ENCODE assay signal across 13 cellular contexts in the genomic region with DNA sequence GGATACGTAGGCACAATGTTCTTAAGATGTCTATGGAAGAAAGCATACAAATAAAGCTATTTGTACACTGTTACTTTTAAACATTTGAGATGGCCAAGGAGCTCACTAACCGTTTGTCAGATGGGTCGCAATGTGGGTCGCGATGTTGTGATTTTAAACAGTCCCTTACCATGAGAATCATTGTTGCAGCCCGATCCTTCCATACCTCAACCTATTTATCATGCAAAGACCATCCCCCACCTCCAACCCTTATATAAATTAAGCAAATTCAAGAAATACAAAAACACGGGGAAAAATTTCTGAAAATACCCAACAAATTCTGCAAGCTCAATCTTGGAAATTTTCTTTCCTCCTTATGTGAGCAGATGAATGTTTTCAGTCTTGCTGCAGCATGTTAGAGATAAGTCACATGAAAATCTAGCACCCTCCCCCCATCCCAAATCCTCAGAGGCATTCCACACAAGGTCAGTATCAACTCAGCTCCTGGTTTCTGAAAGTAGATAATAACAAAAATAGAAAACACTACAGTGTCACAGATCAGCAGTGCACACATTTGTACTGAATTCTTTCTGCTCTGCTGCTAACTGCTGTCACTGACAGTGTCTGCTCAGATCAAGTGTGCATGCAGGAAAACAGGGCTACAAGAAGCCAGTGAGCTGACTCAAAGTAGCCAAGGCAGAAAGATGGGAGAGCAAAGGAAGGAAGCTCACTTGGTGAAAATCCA.
DNase-seq lines count a peak whose midpoint lies in the region; ATAC-seq, FAIRE-seq and TF ChIP-seq lines count a peak whose summit lies in the region.
"Had no signal": no experiment of that assay in that cellular context is flagged by ENCODE, and none has a peak within 500 bp of the region (broad histone marks: within the 10 kb centered on the region; RNA-seq: fewer than 3 reads in every experiment).

No MANE protein-coding gene starts in this region.

- no peaks in the 10 kb centered on the region for H3K23me2 ChIP-seq in H1 (ENCODE audit: low read depth, low read length)

- H3K27me3 ChIP-seq in ACC112 (ENCODE audit: insufficient read depth, low read length) = no peaks in the 10 kb centered on the region
- no peaks in the 10 kb centered on the region for H3K27me3 ChIP-seq in H1 (replicated peaks in 1 of 4; ENCODE audit: control insufficient read depth in 3 of 4, extremely low read depth in 1 of 4, insufficient read depth in 3 of 4, low read length in 3 of 4)

- H2AK5ac ChIP-seq in H1 (ENCODE audit: low read depth, low read length) = no peak overlapping the region; the same call in 1 of the 2 replicates

- H3K14ac ChIP-seq in H1 (ENCODE audit: insufficient read length) = no peak overlapping the region

- no peak overlapping the region for H3K27ac ChIP-seq in ACC112 (ENCODE audit: low read depth, low read length)
- H3K27ac ChIP-seq in H1 (ENCODE audit: low read depth, low read length) = peak overlapping the region; percentile 74

- 17% methylated on average over 7 of the region's 7 CpGs; no CpG with 5 or more reads in 1 of the 2 experiments for WGBS in H1 (ENCODE audit: extremely low coverage in 1 of 2, insufficient coverage in 1 of 2, insufficient read length in 1 of 2, insufficient replicate concordance in 2 of 2, low coverage in 1 of 2, low lambda C conversion rate in 2 of 2, missing lambda C conversion rate in 1 of 2), 2 experiments

- no peak for TF ChIP-seq CTCF in HFFc6 (IDR thresholded peaks at IDR 0.05)
- TF ChIP-seq CTCF in H1 (IDR thresholded peaks at IDR 0.05; ENCODE audit: control extremely low read depth in 1 of 3, insufficient read depth in 1 of 3, low read depth in 1 of 3, low read length in 3 of 3) = no peak

- no peak for TF ChIP-seq EP300 in H1 (IDR thresholded peaks at IDR 0.05; ENCODE audit: borderline replicate concordance in 1 of 2, low read depth in 2 of 2, low read length in 2 of 2)

- peak; percentile 87 for FAIRE-seq in H1 (lab: Jason Lieb, UNC)

- CTCF ChIA-PET in H1 (lab: Charles Lee; ENCODE audit: partially characterized antibody) = interaction anchor here (0.7 to 1.0 kb wide), 3 partner anchors 10 to 209 kb away, joined by 3 read pairs; no protein-coding TSS in a partner anchor

- peak overlapping the region in 2 of 4 experiments; percentile 17 to 51; a peak in 4 of 7 replicates for H3K9ac ChIP-seq in H1 (replicated peaks in 1 of 4; ENCODE audit: extremely low read depth in 1 of 4, low read depth in 3 of 4, low read length in 3 of 4)

- H3K27me3 Mint-ChIP-seq in HFFc6 (ENCODE audit: insufficient read depth) = no peaks in the 10 kb centered on the region
- H3K27me3 Mint-ChIP-seq: memory B cell had no signal

- no peaks in the 10 kb centered on the region for H3K9me3 ChIP-seq in H1 (ENCODE audit: insufficient read depth in 2 of 2, low read depth in 1 of 2, low read length in 1 of 2)

- peak overlapping the region; percentile 96 for H2BK12ac ChIP-seq in H1 (ENCODE audit: low read depth, low read length)

- H2BK15ac ChIP-seq in H1 (ENCODE audit: low read length) = no peak overlapping the region

- 0 out of 2 replicates have a peak overlapping the region, but pooled peaks have one; percentile 84 for H2BK20ac ChIP-seq in H1 (ENCODE audit: low read length)

- peak in 1 of 2 experiments; percentile 60; a peak in 1 of 3 replicates for TF ChIP-seq POLR2A in H1 (IDR thresholded peaks at IDR 0.05; ENCODE audit: control extremely low read depth in 1 of 2, low read depth in 2 of 2, low read length in 2 of 2)
- TF ChIP-seq POLR2A in GM18505 (IDR thresholded peaks at IDR 0.05; ENCODE audit: borderline replicate concordance, extremely low read depth, insufficient read depth, insufficient read length) = no peak

- DNase-seq in HFFc6 (peak; percentile 19), H1 (ENCODE audit: low read depth in 1 of 2, low spot score in 2 of 2) (no peak), lung microvascular endothelial cell (ENCODE audit: low read depth in 2 of 2) (peak; percentile 28 to 52), T-helper 9 cell (no peak)
- DNase-seq: CD8-positive, alpha-beta T cell; KG1; NCI-H774; stimulated activated CD4-positive, alpha-beta T cell treated with anti-CD3 and anti-CD28 coated beads, Interleukin-2, amount 100 ng/mL, for 24 hours had no signal

- H3K27ac Mint-ChIP-seq in HFFc6 = peak overlapping the region; percentile 61
- H3K27ac Mint-ChIP-seq: CD8-positive, alpha-beta T cell; memory B cell had no signal

- H3K18ac ChIP-seq in H1 (ENCODE audit: extremely low read depth, low read length) = peak overlapping the region; percentile 86

- peak overlapping the region; percentile 80 for H4K5ac ChIP-seq in H1 (ENCODE audit: insufficient read length, low read depth, low read length)

- H3K4me3 Mint-ChIP-seq in HFFc6 = no peak overlapping the region
- H3K4me3 Mint-ChIP-seq: CD8-positive, alpha-beta T cell; memory B cell had no signal

- no peak overlapping the region for H4K91ac ChIP-seq in H1 (replicated peaks; ENCODE audit: insufficient read length, low read length)

- H3K79me2 ChIP-seq in ACC112 (ENCODE audit: control insufficient read depth, insufficient read depth, low read length, unreplicated experiment) (no peaks in the 10 kb centered on the region), H1 (ENCODE audit: control insufficient read depth in 1 of 2, insufficient read depth in 2 of 2, low read length in 2 of 2) (peaks cover 0 to 35% of the 10 kb centered on the region in 2 experiments; a peak in 2 of 4 replicates)

- no peak overlapping the region for H4K8ac ChIP-seq in H1 (ENCODE audit: extremely low read depth, insufficient read depth, low read length)

- H3K4me1 ChIP-seq in ACC112 (ENCODE audit: control insufficient read depth, insufficient read depth, low read length, unreplicated experiment) = peaks cover 13% of the 10 kb centered on the region
- H3K4me1 ChIP-seq in H1 (replicated peaks in 1 of 4; ENCODE audit: control insufficient read depth in 3 of 4, insufficient read depth in 4 of 4, low read length in 3 of 4) = peaks cover 0 to 8% (median 7%) of the 10 kb centered on the region in 4 experiments; a peak in 4 of 7 replicates

- H3K4me3 ChIP-seq in ACC112 (ENCODE audit: low read depth, low read length) (peak overlapping the region; percentile 60; the same call in 1 of the 2 replicates), H1 (ENCODE audit: extremely low read depth in 1 of 4, insufficient read depth in 2 of 4, low read depth in 3 of 4, low read length in 4 of 4) (peak overlapping the region in 1 of 4 experiments; percentile 75; a peak in 2 of 8 replicates)

- H3K4me1 Mint-ChIP-seq in HFFc6 (ENCODE audit: low read depth) = peaks cover 40% of the 10 kb centered on the region

- peak overlapping the region; percentile 76 for H2BK5ac ChIP-seq in H1 (ENCODE audit: low read depth, low read length)

- no peak overlapping the region for H3K56ac ChIP-seq in H1 (replicated peaks; ENCODE audit: insufficient read length, low read depth, low read length)

- H3K23ac ChIP-seq in H1 (ENCODE audit: insufficient read length) = no peak overlapping the region

- peaks cover 21% of the 10 kb centered on the region for H3K36me3 ChIP-seq in ACC112 (ENCODE audit: insufficient read depth, low read length)
- H3K36me3 ChIP-seq in H1 (ENCODE audit: control insufficient read depth in 2 of 4, insufficient read depth in 4 of 4, low read length in 3 of 4) = no peaks in the 10 kb centered on the region; a peak in 1 of 8 replicates

- H4K20me1 ChIP-seq in H1 (replicated peaks in 1 of 2; ENCODE audit: control insufficient read depth in 1 of 2, insufficient read depth in 2 of 2, low read length in 2 of 2) = no peaks in the 10 kb centered on the region

- H3K79me1 ChIP-seq in H1 (ENCODE audit: low read depth, low read length) = no peaks in the 10 kb centered on the region

- H3K9me3 Mint-ChIP-seq in HFFc6 = no peaks in the 10 kb centered on the region

- ATAC-seq in GM18505 (IDR thresholded peaks at IDR 0.05; ENCODE audit: unreplicated experiment) (no peak), HG03520 (IDR thresholded peaks at IDR 0.05; ENCODE audit: unreplicated experiment) (no peak), HG03378 (IDR thresholded peaks at IDR 0.05; ENCODE audit: unreplicated experiment) (no peak)
- ATAC-seq: CD8-positive, alpha-beta T cell had no signal

- H2AFZ ChIP-seq in ACC112 (ENCODE audit: low read length, unreplicated experiment) (no peak overlapping the region), H1 (ENCODE audit: low read length) (0 out of 2 replicates have a peak overlapping the region, but pooled peaks have one; percentile 5)

- no peak overlapping the region for H3K4ac ChIP-seq in H1 (replicated peaks; ENCODE audit: insufficient read length, low read depth, low read length)

- peak overlapping the region; percentile 58 to 66 for H3K4me2 ChIP-seq in H1 (ENCODE audit: insufficient read depth in 1 of 2, low read depth in 2 of 2, low read length in 2 of 2)

- H3K36me3 Mint-ChIP-seq in HFFc6 (ENCODE audit: low read depth) = peaks cover 7% of the 10 kb centered on the region

- no peak overlapping the region for H2BK120ac ChIP-seq in H1 (replicated peaks; ENCODE audit: low read depth, low read length)

- no peak for TF ChIP-seq RAD21 in H1 (IDR thresholded peaks at IDR 0.05 in 1 of 2, conservative IDR thresholded peaks at IDR 0.05 in 1 of 2; ENCODE audit: low read depth in 2 of 2, low read length in 2 of 2)

- POLR2A ChIA-PET in H1 (lab: Charles Lee; ENCODE audit: partially characterized antibody) = interaction anchor here (0.5 to 3.1 kb wide), 19 partner anchors 10 to 633 kb away, joined by 3 to 16 read pairs (median 4); a partner anchor contains a TSS

TF ChIP-seq in H1, 55 proteins besides CTCF, POLR2A, EP300 and RAD21 (continues in another document):
- no peak for TF ChIP-seq CREB1 (IDR thresholded peaks at IDR 0.05)
- TF ChIP-seq BCL11A (IDR thresholded peaks at IDR 0.05; ENCODE audit: low read depth in 2 of 2, low read length in 2 of 2) = no peak
- no peak for TF ChIP-seq TEAD4 (IDR thresholded peaks at IDR 0.05; ENCODE audit: low read depth, low read length)
- no peak for TF ChIP-seq EGR1 (IDR thresholded peaks at IDR 0.05; ENCODE audit: borderline replicate concordance, low read depth, low read length)
- no peak for TF ChIP-seq YY1 (IDR thresholded peaks at IDR 0.05; ENCODE audit: low read depth, low read length)
- peak; percentile 37; the same call in 1 of the 2 replicates for TF ChIP-seq TAF1 (IDR thresholded peaks at IDR 0.05; ENCODE audit: low read depth, low read length)
- TF ChIP-seq, protein P1, sequence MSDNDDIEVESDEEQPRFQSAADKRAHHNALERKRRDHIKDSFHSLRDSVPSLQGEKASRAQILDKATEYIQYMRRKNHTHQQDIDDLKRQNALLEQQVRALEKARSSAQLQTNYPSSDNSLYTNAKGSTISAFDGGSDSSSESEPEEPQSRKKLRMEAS (IDR thresholded peaks at IDR 0.05) = no peak
- peak; percentile 49; the same call in 1 of the 2 replicates for TF ChIP-seq RFX5 (IDR thresholded peaks at IDR 0.05; ENCODE audit: borderline replicate concordance, low read depth, low read length)
- peak; percentile 94 for TF ChIP-seq ASH2L (IDR thresholded peaks at IDR 0.05; ENCODE audit: low read length)
- TF ChIP-seq RBBP5 (IDR thresholded peaks at IDR 0.05; ENCODE audit: borderline replicate concordance, low read depth, low read length) = peak; percentile 82; the same call in 1 of the 2 replicates
- TF ChIP-seq JUND (IDR thresholded peaks at IDR 0.05; ENCODE audit: low read length) = no peak
- no peak for TF ChIP-seq SRF (IDR thresholded peaks at IDR 0.05; ENCODE audit: low read depth, low read length)

Comparison
In these comparisons a context has a peak if more than half of its experiments do, and no peak if none do; other contexts are left out.
1. DNase-seq: peak in HFFc6 (single experiment) and lung microvascular endothelial cell (2 of 2); none in H1 (0 of 2) and T-helper 9 cell (single experiment).